8 cellular contexts compared by ENCODE assay signal in genomic region chr3:51681453-51681852, GRCh38. TPM values are rescaled to one million over a fixed set of nuclear protein-coding genes. Genes with fewer than 3 reads are reported as not detected.
A peak's percentile ranks its signal among the peaks of the same experiment; 100 is the strongest.
DNase-seq lines count a peak whose midpoint lies in the region; ATAC-seq and TF ChIP-seq lines count a peak whose summit lies in the region.

No MANE protein-coding gene starts in this region.

- intact Hi-C loops in heart right ventricle (cut with DNase I), result loop anchor here in 7 of 10 donors (5.0 to 10.0 kb wide), 4 partner anchors 39 to 297 kb away; partner anchors contain the start of genes RBM15B (in 3 of the 7), DCAF1 (in 2 of the 7) and MANF (in 2 of the 7)

- H3K27me3 ChIP-seq in heart right ventricle, result no peaks in the 10 kb centered on the region

- peak overlapping the region in 9 of 10 donors; percentile 24 to 94 (median 63) for H3K27ac ChIP-seq in heart right ventricle

- H3K4me3 ChIP-seq in heart right ventricle, result peak overlapping the region in 1 of 10 donors; percentile 20

- peak; percentile 4 to 58 (median 38) for ATAC-seq in heart right ventricle

- no peak for TF ChIP-seq CTCF in heart right ventricle (IDR thresholded peaks at IDR 0.05)

- no peaks in the 10 kb centered on the region for H3K9me3 ChIP-seq in heart right ventricle

- DNase-seq in AML-193 (lab: John Stamatoyannopoulos, UW) (peak; percentile 82 to 83), KG1 (lab: John Stamatoyannopoulos, UW) (peak; percentile 16), activated T-cell treated with anti-CD3 and anti-CD28 coated beads for 1 hour (ENCODE audit: low read depth) (peak; percentile 32), heart right ventricle (peak in 1 of 2 donors; percentile 51), NCI-H1048 (lab: John Stamatoyannopoulos, UW) (no peak), inferior parietal cortex (ENCODE audit: extremely low spot score) (no peak), kidney tubule cell (ENCODE audit: low spot score) (no peak)
- peak in 5 of 6 experiments; percentile 11 to 62 (median 39) for DNase-seq in stimulated activated naive CD4-positive, alpha-beta T cell (lab: John Stamatoyannopoulos, UW)

- H3K36me3 ChIP-seq in heart right ventricle, result peaks cover 0 to 54% (median 11%) of the 10 kb centered on the region in 9 donors

- H3K4me1 ChIP-seq in heart right ventricle, result peaks cover 45 to 95% (median 81%) of the 10 kb centered on the region in 9 donors

- 67% methylated on average over 3 of the region's 3 CpGs for WGBS in heart right ventricle, 2 donors

RNA-seq across cellular contexts. Expression of gene TEX264, which starts 10.4 kb away (rescaled TPM):
- 10 to 100 TPM; 28.4 to 50.1 (median 33.4) TPM for total RNA-seq in heart right ventricle
- polyA plus RNA-seq in heart right ventricle, result 10 to 100 TPM; 66.7 to 87.0 TPM

RNA-seq across cellular contexts. Expression of gene GRM2, which starts 25.4 kb away (rescaled TPM):
- total RNA-seq in heart right ventricle, result under 1 TPM in 9 of 10 donors, not detected in 1; 0.06 to 0.66 (median 0.39) TPM
- polyA plus RNA-seq in heart right ventricle, result under 1 TPM; 0.04 to 0.37 TPM

Comparison
In these comparisons a context has a peak if more than half of its experiments do, and no peak if none do; other contexts are left out.
1. DNase-seq: peak in AML-193 (2 of 2), KG1 (single experiment), activated T-cell treated with anti-CD3 and anti-CD28 coated beads for 1 hour (single experiment) and stimulated activated naive CD4-positive, alpha-beta T cell (5 of 6); none in NCI-H1048 (single experiment), inferior parietal cortex (single experiment) and kidney tubule cell (single experiment).